In the genomic region with DNA sequence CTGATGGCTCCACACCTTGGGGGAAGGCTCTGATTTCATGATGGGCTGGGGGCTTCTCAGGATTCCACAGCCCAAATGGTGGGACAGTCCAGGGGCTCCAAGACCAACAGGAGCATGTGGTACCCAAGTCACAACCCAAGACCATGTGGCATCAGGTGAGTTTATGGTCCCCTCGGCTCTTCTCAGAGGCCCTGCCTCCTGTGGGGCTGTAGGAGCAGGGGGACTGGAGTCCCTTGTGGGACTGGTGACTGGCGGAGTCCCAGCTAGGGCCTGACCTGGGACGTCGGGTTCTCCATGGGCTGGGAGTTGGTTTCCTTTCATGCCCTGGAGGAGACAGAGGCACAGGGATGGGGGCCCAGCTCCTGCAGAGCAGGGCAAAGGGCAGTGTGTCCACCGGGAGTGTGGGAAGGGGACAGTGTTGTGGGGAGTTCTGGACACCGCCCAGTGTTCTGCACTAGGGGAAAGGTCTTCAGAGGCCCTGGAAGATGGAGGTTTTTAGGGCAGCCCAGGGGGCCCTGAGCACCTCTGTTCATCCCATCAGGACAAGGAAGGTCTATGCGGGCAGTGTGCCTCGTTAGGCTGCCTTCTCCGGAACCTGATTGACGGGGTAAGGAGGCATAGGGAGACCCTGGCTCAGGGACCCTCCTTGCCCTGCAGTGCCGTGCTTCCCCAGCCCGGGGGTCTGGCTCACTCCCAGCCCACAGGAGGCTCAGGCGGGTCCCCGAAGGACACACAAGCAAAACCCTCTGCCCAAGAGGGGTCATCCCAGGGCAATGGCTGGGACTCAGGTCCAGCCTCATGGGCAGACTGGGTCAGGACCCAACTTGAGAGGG, we compare ENCODE assay signal across 11 cellular contexts. TPM values are rescaled to one million over a fixed set of nuclear protein-coding genes. Genes with fewer than 3 reads are reported as not detected.
DNase-seq lines count a peak whose midpoint lies in the region; ATAC-seq and TF ChIP-seq lines count a peak whose summit lies in the region.
"Not testable (repeated sequence)": the region's sequence is repeated elsewhere in the genome, so short reads cannot be mapped to it uniquely, and the experiment has no call there.
"Had no signal": no experiment of that assay in that cellular context is flagged by ENCODE, and none has a peak within 500 bp of the region (broad histone marks: within the 10 kb centered on the region; RNA-seq: fewer than 3 reads in every experiment).

No MANE protein-coding gene starts in this region.

- H3K9me3 Mint-ChIP-seq in activated CD4-positive, alpha-beta T cell treated with anti-CD3 and anti-CD28 coated beads, Interleukin-2, amount 10 ng/mL, durations not matched to agents 24 days and 14 days; stimulated activated effector memory CD8-positive, alpha-beta T cell treated with anti-CD3 and anti-CD28 coated beads, Interleukin-12 subunit alpha, Interleukin-12 subunit beta, amount 100 ng/mL, for 72 hours: not testable (repeated sequence)

- peak; percentile 6 for DNase-seq in SK-N-SH
- DNase-seq in activated CD4-positive, alpha-beta T cell treated with anti-CD3 and anti-CD28 coated beads, Interleukin-2, amount 10 ng/mL, durations not matched to agents 24 days and 14 days, result peak; percentile 46
- peak; percentile 38 for DNase-seq in activated CD8-positive, alpha-beta memory T cell treated with anti-CD3 and anti-CD28 coated beads for 24 hours
- DNase-seq in right atrium auricular region (ENCODE audit: low spot score), result peak; percentile 40
- peak; percentile 22 for DNase-seq in lung (ENCODE audit: low spot score)
- DNase-seq in osteoblast (ENCODE audit: insufficient read length, low spot score, missing footprints), result peak; percentile 49
- DNase-seq in posterior vena cava (ENCODE audit: low spot score), result peak; percentile 73
- DNase-seq in stimulated activated effector memory CD8-positive, alpha-beta T cell treated with anti-CD3 and anti-CD28 coated beads, Interleukin-12 subunit alpha, Interleukin-12 subunit beta, amount 100 ng/mL, for 72 hours (ENCODE audit: low spot score in 2 of 2), result peak in 1 of 2 donors; percentile 37

- H3K36me3 ChIP-seq in SK-N-SH (replicated peaks in 1 of 2; ENCODE audit: control insufficient read depth in 1 of 2, insufficient read depth in 2 of 2, low read length in 1 of 2); right atrium auricular region; lung (ENCODE audit: control insufficient read depth in 2 of 2, insufficient read depth in 2 of 2, low read length in 2 of 2); osteoblast (ENCODE audit: insufficient read depth, low read length): not testable (repeated sequence)

- not testable (repeated sequence) for H3K4me1 Mint-ChIP-seq in activated CD4-positive, alpha-beta T cell treated with anti-CD3 and anti-CD28 coated beads, Interleukin-2, amount 10 ng/mL, durations not matched to agents 24 days and 14 days; stimulated activated effector memory CD8-positive, alpha-beta T cell treated with anti-CD3 and anti-CD28 coated beads, Interleukin-12 subunit alpha, Interleukin-12 subunit beta, amount 100 ng/mL, for 72 hours

- not testable (repeated sequence) for H3K4me2 ChIP-seq in SK-N-SH; osteoblast (ENCODE audit: insufficient read depth, low read length)

- not testable (repeated sequence) for H4K20me1 ChIP-seq in SK-N-SH (ENCODE audit: insufficient read depth); osteoblast (ENCODE audit: insufficient read depth, low read length)

- not testable (repeated sequence) for H3K27ac Mint-ChIP-seq in activated CD4-positive, alpha-beta T cell treated with anti-CD3 and anti-CD28 coated beads, Interleukin-2, amount 10 ng/mL, durations not matched to agents 24 days and 14 days
- peak overlapping the region; percentile 67 for H3K27ac Mint-ChIP-seq in stimulated activated effector memory CD8-positive, alpha-beta T cell treated with anti-CD3 and anti-CD28 coated beads, Interleukin-12 subunit alpha, Interleukin-12 subunit beta, amount 100 ng/mL, for 72 hours

- CTCF ChIA-PET in SK-N-SH (lab: Yijun Ruan, JAX), result not testable (repeated sequence)

- not testable (repeated sequence) for H3K9me2 ChIP-seq in SK-N-SH

- not testable (repeated sequence) for H3K4me1 ChIP-seq in SK-N-SH (ENCODE audit: control insufficient read depth in 1 of 2, insufficient read depth in 2 of 2, low read depth in 1 of 2, low read length in 1 of 2); right atrium auricular region; lung (ENCODE audit: control insufficient read depth in 2 of 2, insufficient read depth in 2 of 2, low read length in 2 of 2); osteoblast (ENCODE audit: insufficient read depth, low read length)

- H3K27me3 ChIP-seq in SK-N-SH (ENCODE audit: insufficient read depth); right atrium auricular region; lung (ENCODE audit: control insufficient read depth, insufficient read depth); osteoblast (ENCODE audit: insufficient read depth, low read length): not testable (repeated sequence)

- not testable (repeated sequence) for H2AFZ ChIP-seq in SK-N-SH (ENCODE audit: low read depth); osteoblast (ENCODE audit: low read length)

- not testable (repeated sequence) for H3K27ac ChIP-seq in SK-N-SH (ENCODE audit: low read depth in 2 of 2, low read length in 1 of 2); right atrium auricular region; lung (ENCODE audit: low read depth in 1 of 2, low read length in 1 of 2); osteoblast (ENCODE audit: low read depth, low read length)

- POLR2A ChIA-PET in SK-N-SH (lab: Yijun Ruan, JAX), result not testable (repeated sequence)

- H3K27me3 Mint-ChIP-seq in activated CD4-positive, alpha-beta T cell treated with anti-CD3 and anti-CD28 coated beads, Interleukin-2, amount 10 ng/mL, durations not matched to agents 24 days and 14 days, result not testable (repeated sequence)

- not testable (repeated sequence) for TF ChIP-seq CTCF in SK-N-SH (IDR thresholded peaks at IDR 0.05); right atrium auricular region (IDR thresholded peaks at IDR 0.05); lung (IDR thresholded peaks at IDR 0.05; ENCODE audit: control extremely low read depth, extremely low read depth); osteoblast (IDR thresholded peaks at IDR 0.05; ENCODE audit: extremely low read depth, low read depth, low read length)

- not testable (repeated sequence) for TF ChIP-seq EP300 in SK-N-SH (IDR thresholded peaks at IDR 0.05; ENCODE audit: borderline replicate concordance in 1 of 2, low read depth in 1 of 2, low read length in 1 of 2)

- not testable (repeated sequence) for ATAC-seq in lung (ENCODE audit: insufficient read depth, low FRiP score); stimulated activated effector memory CD8-positive, alpha-beta T cell treated with anti-CD3 and anti-CD28 coated beads, Interleukin-12 subunit alpha, Interleukin-12 subunit beta, amount 100 ng/mL, for 72 hours

- intact Hi-C loops in activated CD4-positive, alpha-beta T cell treated with anti-CD3 and anti-CD28 coated beads, Interleukin-2, amount 10 ng/mL, durations not matched to agents 24 days and 14 days (cut with micrococcal nuclease); posterior vena cava (cut with DNase I): not testable (repeated sequence)

- not testable (repeated sequence) for H3K9me3 ChIP-seq in SK-N-SH; right atrium auricular region; lung (ENCODE audit: control insufficient read depth in 2 of 2, insufficient read depth in 1 of 2, low read length in 1 of 2); osteoblast (ENCODE audit: low read depth, low read length)

- 28% methylated on average over 5 of the region's 14 CpGs for WGBS in SK-N-SH (ENCODE audit: low lambda C conversion rate)
- WGBS in lung, 2 donors, result 88 to 93% methylated on average over 14 of the region's 14 CpGs

- H3F3A ChIP-seq in SK-N-SH (replicated peaks; ENCODE audit: insufficient read depth), result not testable (repeated sequence)

- H3K36me3 Mint-ChIP-seq in activated CD4-positive, alpha-beta T cell treated with anti-CD3 and anti-CD28 coated beads, Interleukin-2, amount 10 ng/mL, durations not matched to agents 24 days and 14 days (ENCODE audit: low read depth); stimulated activated effector memory CD8-positive, alpha-beta T cell treated with anti-CD3 and anti-CD28 coated beads, Interleukin-12 subunit alpha, Interleukin-12 subunit beta, amount 100 ng/mL, for 72 hours: not testable (repeated sequence)

- H3K4me3 ChIP-seq in SK-N-SH (ENCODE audit: low read depth in 2 of 2, low read length in 1 of 2); right atrium auricular region; lung; osteoblast (ENCODE audit: insufficient read depth, low read length): not testable (repeated sequence)

- not testable (repeated sequence) for H3K4me3 Mint-ChIP-seq in activated CD4-positive, alpha-beta T cell treated with anti-CD3 and anti-CD28 coated beads, Interleukin-2, amount 10 ng/mL, durations not matched to agents 24 days and 14 days; stimulated activated effector memory CD8-positive, alpha-beta T cell treated with anti-CD3 and anti-CD28 coated beads, Interleukin-12 subunit alpha, Interleukin-12 subunit beta, amount 100 ng/mL, for 72 hours

- not testable (repeated sequence) for TF ChIP-seq RAD21 in SK-N-SH (IDR thresholded peaks at IDR 0.05; ENCODE audit: low read length)

- not testable (repeated sequence) for H3K9ac ChIP-seq in SK-N-SH

- H3K79me2 ChIP-seq in SK-N-SH (ENCODE audit: insufficient read depth); osteoblast (ENCODE audit: insufficient read depth, low read length): not testable (repeated sequence)

RNA-seq across cellular contexts. Expression of a gene that starts 21.0 kb away (rescaled TPM):
- polyA plus RNA-seq in SK-N-SH (2012; rRNA removed) (not detected in 2 replicates), lung (under 1 TPM; 0.05 to 0.10 TPM)
- polyA plus RNA-seq in SK-N-SH (2012; cell fraction: cytosol; rRNA removed), result not detected in 2 replicates
- polyA plus RNA-seq in SK-N-SH (2012; cell fraction: nucleus; rRNA removed), result 0.01 TPM in 1 of 2 replicates, not detected in the other
- 0.02 TPM in 2 replicates for total RNA-seq in activated CD4-positive, alpha-beta T cell treated with anti-CD3 and anti-CD28 coated beads, Interleukin-2, amount 10 ng/mL, durations not matched to agents 24 days and 14 days
- total RNA-seq in right atrium auricular region (not detected), lung (under 1 TPM; 0.31 to 0.46 TPM), osteoblast (not detected in 2 replicates), posterior vena cava (under 1 TPM in 1 of 2 donors, not detected in 1; 0.19 TPM)
- total RNA-seq: A172, Calu3 had no signal
- polyA plus RNA-seq: BJ had no signal

RNA-seq across cellular contexts. Expression of a gene that starts 25.1 kb away (rescaled TPM):
- polyA plus RNA-seq in SK-N-SH (2012; rRNA removed) (3.4 and 3.6 TPM in 2 replicates), lung (1 to 10 TPM; 6.8 to 9.4 TPM)
- 3.5 and 3.6 TPM in 2 replicates for polyA plus RNA-seq in SK-N-SH (2012; cell fraction: cytosol; rRNA removed)
- polyA plus RNA-seq in SK-N-SH (2012; cell fraction: nucleus; rRNA removed), result 3.8 and 5.1 TPM in 2 replicates
- total RNA-seq in activated CD4-positive, alpha-beta T cell treated with anti-CD3 and anti-CD28 coated beads, Interleukin-2, amount 10 ng/mL, durations not matched to agents 24 days and 14 days, result 17.4 and 19.8 TPM in 2 replicates
- total RNA-seq in right atrium auricular region (1 to 10 TPM; 2.7 to 5.6 TPM), lung (10 to 100 TPM in 1 of 2 donors, 1 to 10 TPM in 1; 9.6 to 14.1 TPM), osteoblast (8.0 and 8.3 TPM in 2 replicates), posterior vena cava (1 to 10 TPM; 3.7 to 6.3 TPM)
- total RNA-seq: A172 had no signal

RNA-seq across cellular contexts. Expression of a gene that starts 54.9 kb away (rescaled TPM):
- polyA plus RNA-seq in SK-N-SH (2012; rRNA removed) (2.8 and 4.8 TPM in 2 replicates), lung (1 to 10 TPM; 1.6 to 2.1 TPM)
- 2.5 and 2.6 TPM in 2 replicates for polyA plus RNA-seq in SK-N-SH (2012; cell fraction: cytosol; rRNA removed)
- 12.7 and 14.6 TPM in 2 replicates for polyA plus RNA-seq in SK-N-SH (2012; cell fraction: nucleus; rRNA removed)
- 10.1 and 12.1 TPM in 2 replicates for total RNA-seq in activated CD4-positive, alpha-beta T cell treated with anti-CD3 and anti-CD28 coated beads, Interleukin-2, amount 10 ng/mL, durations not matched to agents 24 days and 14 days
- total RNA-seq in right atrium auricular region (1 to 10 TPM; 4.7 to 4.8 TPM), lung (10 to 100 TPM in 1 of 2 donors, 1 to 10 TPM in 1; 7.9 to 14.4 TPM), osteoblast (8.7 and 11.5 TPM in 2 replicates), posterior vena cava (1 to 10 TPM; 5.7 to 6.8 TPM)

RNA-seq across cellular contexts. Expression of a gene that starts 58.5 kb away (rescaled TPM):
- polyA plus RNA-seq in SK-N-SH (2012; rRNA removed) (1.5 and 2.3 TPM in 2 replicates), lung (1 to 10 TPM; 2.3 to 2.6 TPM)
- 1.9 and 2.2 TPM in 2 replicates for polyA plus RNA-seq in SK-N-SH (2012; cell fraction: cytosol; rRNA removed)
- polyA plus RNA-seq in SK-N-SH (2012; cell fraction: nucleus; rRNA removed), result 1.2 and 2.7 TPM in 2 replicates
- total RNA-seq in activated CD4-positive, alpha-beta T cell treated with anti-CD3 and anti-CD28 coated beads, Interleukin-2, amount 10 ng/mL, durations not matched to agents 24 days and 14 days, result 1.9 and 2.6 TPM in 2 replicates
- total RNA-seq in right atrium auricular region (1 to 10 TPM; 7.2 to 7.4 TPM), lung (1 to 10 TPM; 4.8 to 7.3 TPM), osteoblast (3.5 and 3.6 TPM in 2 replicates), posterior vena cava (1 to 10 TPM; 4.1 to 4.6 TPM)
- total RNA-seq: Calu3 had no signal
